9 cellular contexts compared by ENCODE assay signal in genomic region chr10:77179015-77179695, GRCh38.
DNase-seq lines count a peak whose midpoint lies in the region; ATAC-seq, FAIRE-seq and TF ChIP-seq lines count a peak whose summit lies in the region.
"Had no signal": no experiment of that assay in that cellular context is flagged by ENCODE, and none has a peak within 500 bp of the region (broad histone marks: within the 10 kb centered on the region; RNA-seq: fewer than 3 reads in every experiment).

No MANE protein-coding gene starts in this region.

- H3K56ac ChIP-seq in H9 (ENCODE audit: insufficient read length, low read depth, low read length): no peak overlapping the region

- no peaks in the 10 kb centered on the region for H3K79me2 ChIP-seq in H9 (ENCODE audit: insufficient read depth, low read length)

- H2BK12ac ChIP-seq in H9 (ENCODE audit: insufficient read length, low read depth, low read length): no peak overlapping the region

- H2AK5ac ChIP-seq in H9 (ENCODE audit: insufficient read length, low read length): no peak overlapping the region

- H3K23me2 ChIP-seq in H9 (ENCODE audit: insufficient read length, low read depth, low read length, poor library complexity, severe bottlenecking): no peaks in the 10 kb centered on the region

- H3K18ac ChIP-seq in H9 (ENCODE audit: insufficient read length, low read depth, low read length): no peak overlapping the region

- peak overlapping the region; percentile 5; the same call in 1 of the 2 replicates for H3K4me3 ChIP-seq in iPS-20b (ENCODE audit: low read length)

- no peak for TF ChIP-seq POLR2A in GM12891 (IDR thresholded peaks at IDR 0.05; ENCODE audit: low read depth, low read length)

- no peak overlapping the region for H3K14ac ChIP-seq in H9 (ENCODE audit: insufficient read depth, low read length)

- ATAC-seq in HG02798 (IDR thresholded peaks at IDR 0.05; ENCODE audit: poor library complexity, unreplicated experiment): no peak

- H3K4me3 Mint-ChIP-seq in H9: no peak overlapping the region
- H3K4me3 Mint-ChIP-seq: naive B cell had no signal

- H3K27me3 ChIP-seq in H9 (ENCODE audit: insufficient read depth, low read length) (no peaks in the 10 kb centered on the region), iPS-20b (ENCODE audit: insufficient read depth, low read length) (no peaks in the 10 kb centered on the region)

- no peaks in the 10 kb centered on the region for H3K79me1 ChIP-seq in H9 (ENCODE audit: insufficient read depth, low read depth, low read length, poor library complexity, severe bottlenecking)

- H2AFZ ChIP-seq in H9 (ENCODE audit: low read length): no peak overlapping the region

- H2BK5ac ChIP-seq in H9 (ENCODE audit: insufficient read length, low read length): no peak overlapping the region

- H4K20me1 ChIP-seq in H9 (ENCODE audit: control insufficient read depth, insufficient read depth, insufficient read length): no peaks in the 10 kb centered on the region

- H2BK120ac ChIP-seq in H9 (ENCODE audit: low read depth, low read length, poor library complexity, severe bottlenecking): no peak overlapping the region

- peak overlapping the region; percentile 14 for H3K4me2 ChIP-seq in H9 (ENCODE audit: insufficient read depth, insufficient read length, low read length)

- WGBS in H9 (ENCODE audit: extremely low coverage, insufficient read length, low lambda C conversion rate): no CpG with 5 or more reads among the region's 12 CpGs

- no peaks in the 10 kb centered on the region for H3K9me3 ChIP-seq in H9 (ENCODE audit: control insufficient read depth, low read depth, low read length)
- no peaks in the 10 kb centered on the region for H3K9me3 ChIP-seq in iPS-20b (ENCODE audit: insufficient read depth, low read depth, low read length)

- H3K9me3 Mint-ChIP-seq in H9: peaks cover 0 to 3% of the 10 kb centered on the region in 2 experiments; a peak in 1 of 5 replicates
- H3K9me3 Mint-ChIP-seq: naive B cell had no signal

- H3T11ph ChIP-seq in H9 (ENCODE audit: low read length): no peak overlapping the region

- H3K9ac ChIP-seq in H9 (ENCODE audit: extremely low read depth, insufficient read length, low read length): no peak overlapping the region
- H3K9ac ChIP-seq in iPS-20b (ENCODE audit: low read depth, low read length): no peak overlapping the region

- H3K4ac ChIP-seq in H9 (ENCODE audit: low read depth, low read length): no peak overlapping the region

- H3K36me3 ChIP-seq in iPS-20b (ENCODE audit: insufficient read depth, low read depth, low read length): no peaks in the 10 kb centered on the region

- H3K27me3 Mint-ChIP-seq in H9 (ENCODE audit: low read depth): no peaks in the 10 kb centered on the region; the same call in 1 of the 2 replicates

- H4K8ac ChIP-seq in H9 (replicated peaks; ENCODE audit: insufficient read length, low read depth, low read length): no peak overlapping the region

- no peak for FAIRE-seq in GM12891 (lab: Jason Lieb, UNC)

- no peak overlapping the region for H4K91ac ChIP-seq in H9 (ENCODE audit: insufficient read length, low read depth, low read length)

- no peak overlapping the region for H2BK20ac ChIP-seq in H9 (ENCODE audit: low read depth, low read length, poor library complexity, severe bottlenecking)

- peak; percentile 40 for DNase-seq in H9
- peak in 38 of 58 donors; percentile 8 to 70 (median 32) for DNase-seq in anterior cingulate cortex (lab: John Stamatoyannopoulos, UW)
- no peak for DNase-seq in D341Med (ENCODE audit: low spot score)
- DNase-seq in GM12891 (ENCODE audit: insufficient read length, low spot score): no peak
- DNase-seq in GM20000 (ENCODE audit: low spot score): no peak
- DNase-seq: naive B cell had no signal

- no peak overlapping the region for H4K5ac ChIP-seq in H9 (ENCODE audit: insufficient read length, low read depth, low read length)

- no peak overlapping the region for H3K27ac ChIP-seq in H9 (ENCODE audit: insufficient read length, low read depth, low read length)
- H3K27ac ChIP-seq in iPS-20b (ENCODE audit: low read length): no peak overlapping the region
- H3K27ac ChIP-seq in temporal lobe (ENCODE audit: low read depth, low read length): peak overlapping the region; percentile 1

- H3K23ac ChIP-seq in H9 (ENCODE audit: insufficient read length, low read depth, low read length): no peak overlapping the region

- no peak overlapping the region for H2BK15ac ChIP-seq in H9 (ENCODE audit: low read depth, low read length)

- H3K27ac Mint-ChIP-seq in H9: peak overlapping the region in 1 of 3 experiments; percentile 54; a peak in 1 of 7 replicates

- no peaks in the 10 kb centered on the region for H3K36me3 Mint-ChIP-seq in H9 (ENCODE audit: insufficient read depth in 1 of 3, low read depth in 3 of 3)
- H3K36me3 Mint-ChIP-seq: naive B cell had no signal

- H3K4me1 ChIP-seq in H9 (ENCODE audit: insufficient read depth, low read length) (no peaks in the 10 kb centered on the region; the same call in 1 of the 2 replicates), iPS-20b (ENCODE audit: insufficient read depth, low read length) (peaks cover 5% of the 10 kb centered on the region; the same call in 1 of the 2 replicates)

- TF ChIP-seq CTCF in H9 (conservative IDR thresholded peaks at IDR 0.05) (no peak), GM20000 (IDR thresholded peaks at IDR 0.05; ENCODE audit: extremely low read depth, missing control alignments) (no peak)

- H3K4me1 Mint-ChIP-seq in H9: peaks cover 8 to 11% of the 10 kb centered on the region in 2 experiments
- H3K4me1 Mint-ChIP-seq: naive B cell had no signal

TF ChIP-seq in GM12891, 5 proteins besides CTCF, POLR2A, EP300 and RAD21:
- TF ChIP-seq POU2F2 (IDR thresholded peaks at IDR 0.05; ENCODE audit: low read depth, low read length): no peak
- no peak for TF ChIP-seq PAX5 (IDR thresholded peaks at IDR 0.05; ENCODE audit: insufficient read depth, low read length, severe bottlenecking)
- TF ChIP-seq TAF1 (IDR thresholded peaks at IDR 0.05; ENCODE audit: low read depth, low read length): no peak
- TF ChIP-seq POLR2AphosphoS5 (IDR thresholded peaks at IDR 0.05; ENCODE audit: low read depth, low read length): no peak
- no peak for TF ChIP-seq SPI1 (IDR thresholded peaks at IDR 0.05; ENCODE audit: low read depth, low read length)

Comparison
In these comparisons a context has a peak if more than half of its experiments do, and no peak if none do; other contexts are left out.
1. DNase-seq: peak in H9 (single experiment) and anterior cingulate cortex (38 of 58); none in D341Med (single experiment), GM12891 (single experiment) and GM20000 (single experiment).